In genomic region chr1:168288311-168289052, GRCh38 we compare ENCODE assay signal across 28 cellular contexts. TPM values are rescaled to one million over a fixed set of nuclear protein-coding genes. Genes with fewer than 3 reads are reported as not detected.
A peak's percentile ranks its signal among the peaks of the same experiment; 100 is the strongest.
DNase-seq lines count a peak whose midpoint lies in the region; ATAC-seq and TF ChIP-seq lines count a peak whose summit lies in the region.
"Had no signal": no experiment of that assay in that cellular context is flagged by ENCODE, and none has a peak within 500 bp of the region (broad histone marks: within the 10 kb centered on the region; RNA-seq: fewer than 3 reads in every experiment).

No MANE protein-coding gene starts in this region.

- H3K9ac ChIP-seq in mammary epithelial cell (ENCODE audit: insufficient read depth, low read length) = no peak overlapping the region

- 79% methylated on average over 3 of the region's 3 CpGs for WGBS in mammary epithelial cell (ENCODE audit: low coverage, missing lambda C conversion rate)

- H3K4me2 ChIP-seq in mammary epithelial cell (ENCODE audit: insufficient read depth, low read depth, low read length) = no peak overlapping the region
- H3K4me2 ChIP-seq: A549, PC-9 had no signal

- no peak overlapping the region for H3K27ac ChIP-seq in mammary epithelial cell (ENCODE audit: insufficient read depth, low read depth, low read length)
- H3K27ac ChIP-seq: A549, lower lobe of right lung, pancreas, tibial nerve had no signal

- H3K36me3 ChIP-seq in mammary epithelial cell (ENCODE audit: insufficient read depth, low read length) = no peaks in the 10 kb centered on the region
- H3K36me3 ChIP-seq: lower lobe of right lung, pancreas had no signal

- H3K27me3 ChIP-seq in mammary epithelial cell (ENCODE audit: insufficient read depth, low read length) = no peaks in the 10 kb centered on the region
- H3K27me3 ChIP-seq: pancreas, tibial nerve had no signal

- intact Hi-C loops in mammary epithelial cell (cut with micrococcal nuclease) = no loop called here

- in situ Hi-C loops in mammary epithelial cell (cut with MboI; ENCODE audit: low sequenced_read_pairs in 2 of 2) = no loop called here

- no peak for ATAC-seq in HG03521 (IDR thresholded peaks at IDR 0.05; ENCODE audit: unreplicated experiment)
- ATAC-seq: A549; activated T-cell treated with anti-CD3 and anti-CD28 coated beads, Interleukin-2, amount 50 U/mL, for 4 hours; esophagus mucosa; lower lobe of right lung; pancreas had no signal

- BruUV-seq in mammary epithelial cell (replicated peaks; lab: Mats Ljungman, UMichigan) = no TSS peak

- H3K4me3 ChIP-seq in AG09309 (ENCODE audit: control insufficient read depth, low read depth, low read length) (no peak overlapping the region), mammary epithelial cell (replicated peaks in 1 of 3; ENCODE audit: insufficient read depth in 1 of 3, low read depth in 2 of 3, low read length in 3 of 3) (no peak overlapping the region), fibroblast of pulmonary artery (replicated peaks; ENCODE audit: low read depth, low read length) (no peak overlapping the region)
- H3K4me3 ChIP-seq: A549, lower lobe of right lung, pancreas, PC-9, tibial nerve had no signal

- TF ChIP-seq CTCF in AG09309 (IDR thresholded peaks at IDR 0.05; ENCODE audit: control insufficient read depth, insufficient read depth, low read depth, low read length, missing control alignments) (no peak), mammary epithelial cell (conservative IDR thresholded peaks at IDR 0.05 in 1 of 2, IDR thresholded peaks at IDR 0.05 in 1 of 2; ENCODE audit: extremely low read depth in 1 of 2, insufficient read depth in 1 of 2, low read depth in 1 of 2, low read length in 2 of 2) (no peak), fibroblast of pulmonary artery (IDR thresholded peaks at IDR 0.05; ENCODE audit: low read length, missing control alignments) (no peak)

- CTCF ChIA-PET in mammary epithelial cell (lab: Charles Lee; ENCODE audit: low non-redundant PET) = no interaction called here

- dilution Hi-C loops in mammary epithelial cell (cut with HindIII; ENCODE audit: low sequenced_read_pairs) = no loop called here

- DNase-seq in AG09309 (ENCODE audit: low read depth) = peak; percentile 34
- DNase-seq in NCI-H226 = peak; percentile 95
- peak; percentile 75 for DNase-seq in mammary epithelial cell
- DNase-seq in fibroblast of pulmonary artery (ENCODE audit: low read depth) = peak; percentile 68
- no peak for DNase-seq in LoVo (ENCODE audit: low spot score)
- DNase-seq in SW480 (ENCODE audit: low spot score) = no peak
- DNase-seq in activated CD8-positive, alpha-beta memory T cell treated with anti-CD3 and anti-CD28 coated beads for 24 hours = no peak
- DNase-seq: activated CD4-positive, alpha-beta T cell treated with anti-CD3 and anti-CD28 coated beads, Interleukin-2, amount 10 ng/mL, durations not matched to agents 24 days and 14 days; activated gamma-delta T cell treated with Interleukin-2 at 50 U/mL for 16 hours; activated T-cell treated with anti-CD3 and anti-CD28 coated beads, Interleukin-2, amount 50 U/mL, for 4 hours; effector memory CD4-positive, alpha-beta T cell; H7; head of caudate nucleus; KBM-7; lower lobe of right lung; NCI-H1694; NCI-H510A treated with DMSO at 0.1 percent for 48 hours; pancreas; retina; SHP77; stimulated activated CD4-positive, alpha-beta T cell treated with anti-CD3 and anti-CD28 coated beads, Interleukin-2, amount 100 ng/mL, for 24 hours; SW 1271; T1000 had no signal

- no peaks in the 10 kb centered on the region for H4K20me1 ChIP-seq in mammary epithelial cell (ENCODE audit: insufficient read depth, low read length)

- no peaks in the 10 kb centered on the region for H3K9me3 ChIP-seq in mammary epithelial cell (replicated peaks; ENCODE audit: insufficient read depth, low read length)
- H3K9me3 ChIP-seq: A549, lower lobe of right lung, pancreas, tibial nerve had no signal

- peaks cover 25% of the 10 kb centered on the region for H3K4me1 ChIP-seq in mammary epithelial cell (ENCODE audit: insufficient read depth, low read length)
- H3K4me1 ChIP-seq: lower lobe of right lung, tibial nerve had no signal

- H3K79me2 ChIP-seq in mammary epithelial cell (ENCODE audit: insufficient read depth, low read length) = no peaks in the 10 kb centered on the region

- H2AFZ ChIP-seq in mammary epithelial cell (ENCODE audit: low read depth, low read length) = no peak overlapping the region
- H2AFZ ChIP-seq: PC-9 had no signal

RNA-seq across cellular contexts. Expression of gene TBX19, which starts 7.8 kb away (rescaled TPM):
- total RNA-seq in mammary epithelial cell = under 1 TPM; 0.67 to 0.68 TPM
- polyA plus RNA-seq in mammary epithelial cell = 0.57 TPM
- polyA minus RNA-seq in mammary epithelial cell = not detected

Comparison
In these comparisons a context has a peak if more than half of its experiments do, and no peak if none do; other contexts are left out.
1. DNase-seq: peak in AG09309 (single experiment), NCI-H226 (single experiment), mammary epithelial cell (single experiment) and fibroblast of pulmonary artery (single experiment); none in LoVo (single experiment), SW480 (single experiment) and activated CD8-positive, alpha-beta memory T cell treated with anti-CD3 and anti-CD28 coated beads for 24 hours (single experiment).